In genomic region chr4:37793562-37793961, GRCh38 we compare ENCODE assay signal across 10 cellular contexts. TPM values are rescaled to one million over a fixed set of nuclear protein-coding genes. Genes with fewer than 3 reads are reported as not detected.
DNase-seq lines count a peak whose midpoint lies in the region; ATAC-seq, FAIRE-seq and TF ChIP-seq lines count a peak whose summit lies in the region.
"Had no signal": no experiment of that assay in that cellular context is flagged by ENCODE, and none has a peak within 500 bp of the region (broad histone marks: within the 10 kb centered on the region; RNA-seq: fewer than 3 reads in every experiment).

No MANE protein-coding gene starts in this region.

- intact Hi-C loops in GM12878 (cut with micrococcal nuclease; ENCODE audit: unreplicated experiment) = loop anchor here (1.0 to 2.0 kb wide), 2 partner anchors 190 to 341 kb away; a partner anchor contains a TSS

- no peak for TF ChIP-seq EP300 in GM12878 (IDR thresholded peaks at IDR 0.05; ENCODE audit: borderline replicate concordance in 1 of 2, control insufficient read depth in 1 of 2, low read depth in 2 of 2, low read length in 2 of 2)

- H2AFZ ChIP-seq in Karpas-422 (ENCODE audit: low read length) (no peak overlapping the region), GM12878 (ENCODE audit: control insufficient read depth, low read depth, low read length) (no peak overlapping the region)

- H3K9me3 ChIP-seq in Karpas-422 (ENCODE audit: low read length) (no peaks in the 10 kb centered on the region), GM12878 (replicated peaks; ENCODE audit: control insufficient read depth, insufficient read depth, low read length) (no peaks in the 10 kb centered on the region; the same call in 2 of the 3 replicates), liver (ENCODE audit: control insufficient read depth in 4 of 4, low read length in 3 of 4) (no peaks in the 10 kb centered on the region)

- no peaks in the 10 kb centered on the region for H3K9me2 ChIP-seq in Karpas-422 (replicated peaks; ENCODE audit: insufficient read depth, low read length)

- BruUV-seq in GM12878 (replicated peaks; lab: Mats Ljungman, UMichigan) = no TSS peak

- ATAC-seq in GM12878 = peak; percentile 79
- no peak for ATAC-seq in GM18498 (IDR thresholded peaks at IDR 0.05; ENCODE audit: unreplicated experiment)
- no peak for ATAC-seq in HG03457 (IDR thresholded peaks at IDR 0.05; ENCODE audit: unreplicated experiment)

- TF ChIP-seq POLR2A in GM12878 (IDR thresholded peaks at IDR 0.05; ENCODE audit: low read depth, low read length) = no peak

- no peaks in the 10 kb centered on the region for H3K4me1 ChIP-seq in Karpas-422 (ENCODE audit: low read length)
- no peaks in the 10 kb centered on the region for H3K4me1 ChIP-seq in GM12878 (ENCODE audit: control insufficient read depth, insufficient read depth, low read length)
- H3K4me1 ChIP-seq in liver (ENCODE audit: control insufficient read depth in 4 of 4, insufficient read depth in 4 of 4, low read length in 3 of 4) = no peaks in the 10 kb centered on the region

- H3K9ac ChIP-seq in Karpas-422 (ENCODE audit: low read length) (no peak overlapping the region), GM12878 (ENCODE audit: control insufficient read depth, insufficient read depth, low read length) (no peak overlapping the region), liver (ENCODE audit: low read depth in 1 of 2, low read length in 2 of 2) (no peak overlapping the region)

- in situ Hi-C loops in GM12878 (cut with MboI) = no loop called here

- H3K4me3 ChIP-seq in Karpas-422 (ENCODE audit: low read length) (no peak overlapping the region), GM12878 (no peak overlapping the region), liver (ENCODE audit: low read depth in 1 of 3, low read length in 3 of 3) (no peak overlapping the region)

- DNase-seq in NCI-H1105 treated with DMSO at 0.1 percent for 48 hours (lab: John Stamatoyannopoulos, UW) (peak; percentile 4), NCI-H1105 (lab: John Stamatoyannopoulos, UW) (no peak), Karpas-422 (peak; percentile 58), GM12878 (ENCODE audit: low read depth, low spot score) (no peak), NCI-H2171 (lab: John Stamatoyannopoulos, UW) (no peak)

- CTCF ChIA-PET in GM12878 (lab: Yijun Ruan, JAX) = interaction anchor here (1.1 to 2.7 kb wide), 4 partner anchors 8 to 191 kb away, joined by 3 to 27 read pairs (median 4); no protein-coding TSS in a partner anchor

- TF ChIP-seq CTCF in GM12878 (IDR thresholded peaks at IDR 0.05 in 2 of 3, conservative IDR thresholded peaks at IDR 0.05 in 1 of 3; ENCODE audit: control insufficient read depth in 2 of 3, extremely low read depth in 1 of 3, insufficient read depth in 1 of 3, low read depth in 3 of 3, low read length in 3 of 3) = peak; percentile 58 to 59 (median 59); a peak in 5 of 6 replicates
- peak; percentile 70 for TF ChIP-seq CTCF in liver (IDR thresholded peaks at IDR 0.05; ENCODE audit: low read depth, low read length, missing input control)

- no peaks in the 10 kb centered on the region for H3K27me3 ChIP-seq in Karpas-422 (ENCODE audit: low read length)
- no peaks in the 10 kb centered on the region for H3K27me3 ChIP-seq in GM12878 (replicated peaks in 1 of 2; ENCODE audit: control insufficient read depth in 2 of 2, insufficient read depth in 2 of 2, low read length in 1 of 2)
- H3K27me3 ChIP-seq in liver (ENCODE audit: control insufficient read depth in 4 of 4, insufficient read depth in 4 of 4, low read length in 3 of 4) = no peaks in the 10 kb centered on the region

- POLR2A ChIA-PET in GM12878 (lab: Charles Lee) = interaction anchor here (0.6 kb wide), 1 partner anchor 130 kb away, joined by 3 read pairs; no protein-coding TSS in a partner anchor

- H3K36me3 ChIP-seq in Karpas-422 (ENCODE audit: insufficient read depth, low read length) (no peaks in the 10 kb centered on the region), GM12878 (ENCODE audit: control insufficient read depth in 2 of 2, insufficient read depth in 2 of 2, low read length in 1 of 2) (no peaks in the 10 kb centered on the region), liver (ENCODE audit: control insufficient read depth in 4 of 4, insufficient read depth in 3 of 4, low read depth in 1 of 4, low read length in 3 of 4) (no peaks in the 10 kb centered on the region)

- RAD21 ChIA-PET in GM12878 (lab: Charles Lee; ENCODE audit: unreplicated experiment) = interaction anchor here (1.2 kb wide), 1 partner anchor 190 kb away, joined by 6 read pairs; no protein-coding TSS in a partner anchor

- TF ChIP-seq RAD21 in GM12878 (IDR thresholded peaks at IDR 0.05; ENCODE audit: insufficient read depth, low read depth, low read length) (peak; percentile 87), liver (IDR thresholded peaks at IDR 0.05) (peak; percentile 89)

- no peak for FAIRE-seq in GM12878 (lab: Jason Lieb, UNC)
- FAIRE-seq: A204.1, TTC549 had no signal

- H4K20me1 ChIP-seq in Karpas-422 (ENCODE audit: insufficient read depth, low read depth, low read length) (no peaks in the 10 kb centered on the region), GM12878 (ENCODE audit: control insufficient read depth, insufficient read depth) (no peaks in the 10 kb centered on the region)

- SMC1A ChIA-PET in GM12878 (lab: Charles Lee; ENCODE audit: uncharacterized antibody, unreplicated experiment) = interaction anchor here (1.5 kb wide), 1 partner anchor 180 kb away, joined by 4 read pairs; no protein-coding TSS in a partner anchor

- H3K27ac ChIP-seq in Karpas-422 (ENCODE audit: low read length) = no peak overlapping the region
- H3K27ac ChIP-seq in GM12878 (ENCODE audit: control insufficient read depth, insufficient read depth) = no peak overlapping the region
- H3K27ac ChIP-seq in liver (ENCODE audit: low read depth in 1 of 2, low read length in 2 of 2) = no peak overlapping the region

- no peaks in the 10 kb centered on the region for H3K79me2 ChIP-seq in Karpas-422 (ENCODE audit: low read length)
- H3K79me2 ChIP-seq in GM12878 (ENCODE audit: control insufficient read depth, insufficient read depth, low read length) = no peaks in the 10 kb centered on the region

- no peak overlapping the region for H3K4me2 ChIP-seq in Karpas-422 (ENCODE audit: low read depth, low read length, poor library complexity, severe bottlenecking)
- H3K4me2 ChIP-seq in GM12878 (ENCODE audit: control insufficient read depth, insufficient read depth) = no peak overlapping the region

TF ChIP-seq in liver, 16 proteins besides CTCF, POLR2A, EP300 and RAD21:
- peak; percentile 89 for TF ChIP-seq REST (IDR thresholded peaks at IDR 0.05)
- no peak for TF ChIP-seq MAX (IDR thresholded peaks at IDR 0.05)
- TF ChIP-seq YY1 (IDR thresholded peaks at IDR 0.05) = no peak
- TF ChIP-seq EGR1 (IDR thresholded peaks at IDR 0.05; ENCODE audit: low read depth in 2 of 2) = no peak
- no peak for TF ChIP-seq HNF4A (conservative IDR thresholded peaks at IDR 0.05)
- TF ChIP-seq ATF3 (IDR thresholded peaks at IDR 0.05) = no peak

RNA-seq across cellular contexts. Expression of gene PGM2, which starts 32.9 kb away (rescaled TPM):
- total RNA-seq in Karpas-422 (2014; rRNA removed; shearing (Covaris generic); ENCODE audit: low replicate concordance) = 30.4 and 40.3 TPM in 2 replicates
- 38.8 and 42.8 TPM in 2 replicates for total RNA-seq in GM12878 (2013; cell fraction: nucleolus; rRNA removed)
- 31.4 and 36.5 TPM in 2 replicates for total RNA-seq in GM12878 (2014; rRNA removed)
- 39.7 and 40.1 TPM in 2 replicates for total RNA-seq in GM12878 (2014; rRNA removed; fragmentation: Illumina TruSeq; extraction: Trizol)
- 39.2 and 41.1 TPM in 2 replicates for total RNA-seq in GM12878 (2021)
- polyA plus RNA-seq in GM12878 (2011; ENCODE audit: low read depth) = 12.4 TPM
- 39.3 and 65.2 TPM in 2 replicates for polyA plus RNA-seq in GM12878 (2011; rRNA removed)
- polyA plus RNA-seq in GM12878 (2011; cell fraction: cytosol; rRNA removed) = 19.4 and 20.9 TPM in 2 replicates
- polyA plus RNA-seq in GM12878 (2011; cell fraction: nucleus; rRNA removed) = 21.9 and 36.0 TPM in 2 replicates
- 15.5 and 18.3 TPM in 2 replicates for polyA plus RNA-seq in GM12878 (2012)
- polyA plus RNA-seq in GM12878 (2014; fragmentation: Illumina TruSeq; extraction: Trizol) = 35.1 and 43.9 TPM in 2 replicates
- polyA plus RNA-seq in GM12878 (2014; fragmentation: Nextera tagmentation; extraction: Ambion mirVana) = 10 to 100 TPM; 11.9 to 15.1 TPM
- 24.2 and 24.4 TPM in 2 replicates for polyA plus RNA-seq in GM12878 (2014; rRNA removed)
- 10 to 100 TPM; 40.9 to 41.7 TPM for polyA plus RNA-seq in GM12878 (2016; fragmentation: Nextera tagmentation; extraction: Ambion mirVana)
- 23.2 and 24.4 TPM in 2 replicates for polyA minus RNA-seq in GM12878 (2011; rRNA and poly(A)+ RNA removed)
- polyA minus RNA-seq in GM12878 (2011; cell fraction: cytosol; rRNA and poly(A)+ RNA removed) = 13.0 and 16.8 TPM in 2 replicates
- polyA minus RNA-seq in GM12878 (2011; cell fraction: nucleus; rRNA and poly(A)+ RNA removed) = 8.8 and 13.0 TPM in 2 replicates
- 10 to 100 TPM; 11.6 to 11.9 TPM for total RNA-seq in liver
- 1 to 10 TPM; 4.0 to 4.2 TPM for polyA plus RNA-seq in liver

Comparison
In these comparisons a context has a peak if more than half of its experiments do, and no peak if none do; other contexts are left out.
1. DNase-seq: peak in NCI-H1105 treated with DMSO at 0.1 percent for 48 hours (single experiment) and Karpas-422 (single experiment); none in NCI-H1105 (single experiment), GM12878 (single experiment) and NCI-H2171 (single experiment).